Comparison of ENCODE assay signal across 28 cellular contexts in the genomic region with DNA sequence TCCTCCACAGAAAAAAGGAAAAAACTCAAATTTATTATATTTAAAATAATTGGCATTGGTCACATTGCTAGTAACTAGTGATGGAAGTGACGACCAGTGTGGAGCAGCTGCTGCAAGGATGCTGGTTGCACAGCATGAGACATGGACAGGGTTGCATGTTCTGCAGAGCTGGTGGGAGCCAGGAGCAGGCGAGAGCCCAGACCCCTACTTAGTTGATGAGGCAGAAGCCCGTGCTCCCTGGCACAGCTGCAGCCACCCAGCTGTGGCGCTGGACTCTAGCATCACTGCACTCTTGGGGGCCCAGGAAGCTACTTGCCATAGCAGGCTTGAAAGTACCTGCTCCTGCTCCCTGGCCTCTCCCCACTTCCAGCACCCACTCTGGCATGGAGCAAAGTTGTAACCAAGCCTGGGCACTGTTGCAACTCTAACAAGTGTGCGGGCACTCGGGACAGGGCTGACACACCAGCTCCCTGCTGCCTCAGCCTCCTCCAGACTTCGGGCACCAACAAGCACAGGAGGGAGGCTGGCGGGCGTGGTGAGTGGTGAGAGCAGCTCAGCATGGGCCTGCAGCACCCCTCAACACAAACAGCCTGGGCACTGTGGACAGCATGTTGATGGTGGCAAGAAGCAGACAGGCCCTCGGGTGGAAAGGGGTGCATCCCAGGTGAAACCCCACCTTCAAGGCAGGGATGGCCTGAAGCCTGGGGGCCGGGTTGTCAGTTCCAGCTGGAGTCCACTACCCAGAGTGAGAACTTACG.
"Had no signal": no experiment of that assay in that cellular context is flagged by ENCODE, and none has a peak within 500 bp of the region (broad histone marks: within the 10 kb centered on the region; RNA-seq: fewer than 3 reads in every experiment).

No MANE protein-coding gene starts in this region.

- H3K79me2 ChIP-seq: hepatocyte, parathyroid adenoma had no signal

- H3K27me3 ChIP-seq: cardiac muscle cell, gastrocnemius medialis, hepatocyte, right atrium auricular region, suprapubic skin, transverse colon had no signal

- DNase-seq: cortex of kidney; effector CD4-positive, alpha-beta T cell; foreskin fibroblast; kidney glomerular epithelial cell; naive B cell; small intestine; stimulated activated CD4-positive, alpha-beta T cell treated with anti-CD3 and anti-CD28 coated beads, Interleukin-15, amount 100 ng/mL, for 24 hours; stimulated activated CD4-positive, alpha-beta T cell treated with anti-CD3 and anti-CD28 coated beads, Interleukin-2, amount 100 ng/mL, for 48 hours; stimulated activated CD8-positive, alpha-beta memory T cell treated with anti-CD3 and anti-CD28 coated beads, Interleukin-4, amount 100 ng/mL, for 48 hours; stimulated activated naive CD4-positive, alpha-beta T cell; stimulated activated naive CD8-positive, alpha-beta T cell treated with anti-CD3 and anti-CD28 coated beads, Interleukin-15, amount 100 ng/mL, for 72 hours had no signal

- H3K9me3 ChIP-seq: gastrocnemius medialis, mucosa of descending colon, prostate gland, right atrium auricular region, suprapubic skin, transverse colon had no signal

- H3K36me3 Mint-ChIP-seq: memory B cell, mesothelial cell of epicardium, naive B cell had no signal

- H3K27ac Mint-ChIP-seq: memory B cell; mesothelial cell of epicardium; naive B cell; natural killer cell treated with Interleukin-12 subunit alpha and Interleukin-12 subunit beta and Interleukin-15 and Interleukin-18, amount 100 ng/mL, for 72 hours; stimulated activated naive CD8-positive, alpha-beta T cell treated with anti-CD3 and anti-CD28 coated beads, Interleukin-15, amount 100 ng/mL, for 72 hours had no signal

- H3K9ac ChIP-seq: parathyroid adenoma had no signal

- H3K4me3 Mint-ChIP-seq: memory B cell; mesothelial cell of epicardium; naive B cell; natural killer cell treated with Interleukin-12 subunit alpha and Interleukin-12 subunit beta and Interleukin-15 and Interleukin-18, amount 100 ng/mL, for 72 hours; neural crest cell; stimulated activated naive CD8-positive, alpha-beta T cell treated with anti-CD3 and anti-CD28 coated beads, Interleukin-15, amount 100 ng/mL, for 72 hours had no signal

- H3K36me3 ChIP-seq: cardiac muscle cell, gastrocnemius medialis, prostate gland, right atrium auricular region, suprapubic skin, transverse colon had no signal

- H3K9me3 Mint-ChIP-seq: mesothelial cell of epicardium, neural crest cell had no signal

- H2AFZ ChIP-seq: hepatocyte, parathyroid adenoma had no signal

- FAIRE-seq: islet of Langerhans, small intestine had no signal

- ATAC-seq: esophagus mucosa; gastrocnemius medialis; natural killer cell treated with Interleukin-12 subunit alpha and Interleukin-12 subunit beta and Interleukin-15 and Interleukin-18, amount 100 ng/mL, for 72 hours; stimulated activated naive CD8-positive, alpha-beta T cell treated with anti-CD3 and anti-CD28 coated beads, Interleukin-15, amount 100 ng/mL, for 72 hours had no signal

- H3K27me3 Mint-ChIP-seq: memory B cell; naive B cell; natural killer cell treated with Interleukin-12 subunit alpha and Interleukin-12 subunit beta and Interleukin-15 and Interleukin-18, amount 100 ng/mL, for 72 hours; stimulated activated naive CD8-positive, alpha-beta T cell treated with anti-CD3 and anti-CD28 coated beads, Interleukin-15, amount 100 ng/mL, for 72 hours had no signal

- H3K4me3 ChIP-seq: cardiac muscle cell, gastrocnemius medialis, hepatocyte, lung, mucosa of descending colon, prostate gland, right atrium auricular region, suprapubic skin, transverse colon had no signal

- H3K4me1 Mint-ChIP-seq: memory B cell; naive B cell; stimulated activated naive CD8-positive, alpha-beta T cell treated with anti-CD3 and anti-CD28 coated beads, Interleukin-15, amount 100 ng/mL, for 72 hours had no signal

- H3K27ac ChIP-seq: cardiac muscle cell, epithelial cell of prostate, gastrocnemius medialis, hepatocyte, parathyroid adenoma, prostate gland, right atrium auricular region, suprapubic skin, transverse colon had no signal

- H3K4me2 ChIP-seq: hepatocyte had no signal

- H3K4me1 ChIP-seq: gastrocnemius medialis, parathyroid adenoma, prostate gland, right atrium auricular region, suprapubic skin, transverse colon had no signal
